Comparison of ENCODE assay signal across 1 cellular context in genomic region chr5:138352722-138353549, GRCh38.
TF ChIP-seq lines count a peak whose summit lies in the region.

No MANE protein-coding gene starts in this region.

TF ChIP-seq in A549, 52 proteins besides CTCF, POLR2A, EP300 and RAD21 (continued from another document):
- TF ChIP-seq HOXB5 (CRISPR knock-in tag; IDR thresholded peaks at IDR 0.05) (no peak), CHD4 (IDR thresholded peaks at IDR 0.05; ENCODE audit: borderline replicate concordance) (no peak), NR3C1 (IDR thresholded peaks at IDR 0.05) (no peak), RFX5 (IDR thresholded peaks at IDR 0.05) (no peak), TP53 (CRISPR knock-in tag; IDR thresholded peaks at IDR 0.05) (no peak), CBX8 (IDR thresholded peaks at IDR 0.05) (no peak), CBX2 (IDR thresholded peaks at IDR 0.05; ENCODE audit: borderline replicate concordance, low read depth) (no peak), RNF2 (IDR thresholded peaks at IDR 0.05; ENCODE audit: borderline replicate concordance, low read depth) (no peak)
- TF ChIP-seq, protein P1, sequence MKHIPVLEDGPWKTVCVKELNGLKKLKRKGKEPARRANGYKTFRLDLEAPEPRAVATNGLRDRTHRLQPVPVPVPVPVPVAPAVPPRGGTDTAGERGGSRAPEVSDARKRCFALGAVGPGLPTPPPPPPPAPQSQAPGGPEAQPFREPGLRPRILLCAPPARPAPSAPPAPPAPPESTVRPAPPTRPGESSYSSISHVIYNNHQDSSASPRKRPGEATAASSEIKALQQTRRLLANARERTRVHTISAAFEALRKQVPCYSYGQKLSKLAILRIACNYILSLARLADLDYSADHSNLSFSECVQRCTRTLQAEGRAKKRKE (CRISPR knock-in tag; IDR thresholded peaks at IDR 0.05; ENCODE audit: low read depth) = no peak
